In the genomic region with DNA sequence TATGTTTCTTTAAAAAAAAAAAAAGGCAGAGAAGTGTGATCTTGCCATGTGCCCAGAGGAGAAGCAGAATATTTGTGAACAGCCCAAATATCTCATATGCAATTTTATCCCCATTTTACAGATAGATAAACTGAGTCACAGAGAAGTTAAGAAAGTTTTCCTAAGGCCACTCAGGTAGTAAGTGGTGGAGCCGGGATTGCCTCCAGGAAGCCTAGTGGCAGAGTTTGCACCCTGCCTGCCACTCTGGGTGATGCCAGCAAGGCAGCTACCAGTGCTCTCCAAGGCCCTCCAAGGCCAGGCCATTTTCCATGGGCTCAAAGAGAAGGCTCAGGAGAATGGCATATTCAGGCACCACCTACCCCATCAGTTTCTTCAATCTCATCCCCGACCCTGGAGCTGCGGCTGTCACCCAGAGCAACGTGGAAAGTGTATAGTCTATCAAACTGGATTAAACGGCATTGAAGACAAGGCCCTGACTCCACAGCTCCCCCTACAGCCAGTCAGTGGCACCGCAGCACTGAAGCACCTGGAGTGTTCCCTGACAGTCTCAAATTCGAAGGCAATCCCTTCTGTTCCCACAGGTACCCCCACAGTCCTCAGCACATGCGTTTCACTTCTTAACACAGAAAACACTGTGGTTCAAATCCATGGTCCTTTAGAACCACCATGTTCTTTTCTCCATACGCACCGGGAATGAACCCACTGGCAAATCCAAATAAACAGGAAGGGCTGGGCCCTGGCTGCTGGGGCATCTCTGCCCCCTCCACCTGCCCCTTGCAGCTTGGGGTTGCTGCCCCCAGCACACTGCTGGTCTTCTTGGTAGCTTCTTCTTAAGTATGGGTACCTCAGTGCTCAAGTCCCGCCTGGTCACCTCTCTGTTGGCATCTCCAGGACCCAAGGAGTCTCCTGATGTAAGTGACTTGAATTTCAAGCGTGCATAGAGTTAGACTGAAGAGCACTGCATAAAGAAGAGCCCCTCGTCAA, we compare ENCODE assay signal across 8 cellular contexts.
DNase-seq lines count a peak whose midpoint lies in the region; TF ChIP-seq lines count a peak whose summit lies in the region.

No MANE protein-coding gene starts in this region.

- intact Hi-C loops in posterior cingulate gyrus (cut with DNase I): loop anchor here (5.0 kb wide), 1 partner anchor 179 kb away; no protein-coding TSS in a partner anchor

- TF ChIP-seq CTCF in fibroblast of mammary gland (conservative IDR thresholded peaks at IDR 0.05; ENCODE audit: control insufficient read depth, insufficient read depth, low read depth, low read length): peak; percentile 96

- H3K4me3 ChIP-seq in Jurkat, Clone E6-1 (ENCODE audit: low read length): no peak overlapping the region
- H3K4me3 ChIP-seq in fibroblast of mammary gland (ENCODE audit: control insufficient read depth, low read depth, low read length): no peak overlapping the region

- DNase-seq in NCI-H510A treated with DMSO at 0.1 percent for 48 hours (lab: John Stamatoyannopoulos, UW) (peak; percentile 59), NCI-H510A (lab: John Stamatoyannopoulos, UW) (no peak), SW480 (ENCODE audit: low spot score) (peak; percentile 58), fibroblast of mammary gland (ENCODE audit: low read depth) (peak; percentile 43), posterior cingulate gyrus (peak in 7 of 10 donors; percentile 28 to 87 (median 49)), occipital lobe (lab: John Stamatoyannopoulos, UW) (no peak), NCI-H1436 treated with DMSO at 0.1 percent for 48 hours (lab: John Stamatoyannopoulos, UW) (no peak)
- DNase-seq in Jurkat, Clone E6-1 (ENCODE audit: low read depth, low spot score): peak; percentile 39

Comparison
In these comparisons a context has a peak if more than half of its experiments do, and no peak if none do; other contexts are left out.
1. DNase-seq: peak in NCI-H510A treated with DMSO at 0.1 percent for 48 hours (single experiment), Jurkat, Clone E6-1 (single experiment), SW480 (single experiment), fibroblast of mammary gland (single experiment) and posterior cingulate gyrus (7 of 10); none in NCI-H510A (single experiment), occipital lobe (single experiment) and NCI-H1436 treated with DMSO at 0.1 percent for 48 hours (single experiment).